ENCODE assay signal across 14 cellular contexts in the genomic region with DNA sequence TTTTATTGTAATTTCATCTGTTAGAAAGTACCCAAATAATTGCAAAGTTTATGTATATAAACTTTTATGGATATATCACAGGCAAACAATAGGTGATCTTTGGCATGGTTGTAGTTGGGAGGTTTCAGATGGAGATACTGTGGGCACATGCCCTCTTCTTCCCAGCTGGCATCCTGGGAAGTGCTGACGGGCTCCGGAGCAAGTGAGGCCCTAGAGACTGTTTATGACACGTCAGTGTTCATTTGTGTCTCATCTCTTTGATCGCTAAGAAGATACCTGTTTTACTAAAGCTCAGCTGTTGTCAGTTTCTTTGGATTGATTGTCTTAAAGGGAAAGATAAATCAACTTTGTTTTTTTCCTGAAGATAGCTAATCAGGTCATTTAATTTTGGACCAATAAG.
DNase-seq lines count a peak whose midpoint lies in the region; ATAC-seq and TF ChIP-seq lines count a peak whose summit lies in the region.
"Had no signal": no experiment of that assay in that cellular context is flagged by ENCODE, and none has a peak within 500 bp of the region (broad histone marks: within the 10 kb centered on the region; RNA-seq: fewer than 3 reads in every experiment).

No MANE protein-coding gene starts in this region.

- H3K9me3 ChIP-seq in left ventricle myocardium inferior (replicated peaks) (no peaks in the 10 kb centered on the region), OCI-LY7 (ENCODE audit: low read length) (no peaks in the 10 kb centered on the region), neutrophil (no peaks in the 10 kb centered on the region), Karpas-422 (ENCODE audit: low read length) (no peaks in the 10 kb centered on the region)
- H3K9me3 ChIP-seq: BLaER1 had no signal

- H3K4me2 ChIP-seq in OCI-LY7 (ENCODE audit: low read length): peak overlapping the region; percentile 58
- H3K4me2 ChIP-seq in Karpas-422 (ENCODE audit: low read depth, low read length, poor library complexity, severe bottlenecking): no peak overlapping the region
- H3K4me2 ChIP-seq: BLaER1 had no signal

- peak overlapping the region; percentile 38; the same call in 1 of the 2 replicates for H2AFZ ChIP-seq in OCI-LY7 (ENCODE audit: low read length)
- no peak overlapping the region for H2AFZ ChIP-seq in Karpas-422 (ENCODE audit: low read length)

- H3K79me2 ChIP-seq in OCI-LY7 (ENCODE audit: insufficient read depth, low read depth, low read length) (no peaks in the 10 kb centered on the region), Karpas-422 (ENCODE audit: low read length) (peaks cover 5% of the 10 kb centered on the region; the same call in 1 of the 2 replicates)

- intact Hi-C loops in left ventricle myocardium inferior (cut with micrococcal nuclease) (no loop called here), Right ventricle myocardium inferior (cut with DNase I) (no loop called here), OCI-LY7 (cut with micrococcal nuclease; ENCODE audit: unreplicated experiment) (no loop called here)
- intact Hi-C loops in dendritic cell treated with granulocyte-macrophage colony-stimulating factor and Interleukin-4, amounts not matched to agents 40 ng/mL and 50 ng/mL, for 4 days (cut with micrococcal nuclease): no loop called here

- H3K9ac ChIP-seq in Karpas-422 (ENCODE audit: low read length): no peak overlapping the region
- H3K9ac ChIP-seq: BLaER1 had no signal

- peaks cover 3% of the 10 kb centered on the region for H3K36me3 ChIP-seq in left ventricle myocardium inferior
- 0 out of 2 replicates have a peak, but pooled peaks cover 3% of the 10 kb centered on the region for H3K36me3 ChIP-seq in OCI-LY7 (ENCODE audit: insufficient read depth, low read length)
- no peaks in the 10 kb centered on the region for H3K36me3 ChIP-seq in neutrophil
- H3K36me3 ChIP-seq in Karpas-422 (ENCODE audit: insufficient read depth, low read length): no peaks in the 10 kb centered on the region
- H3K36me3 ChIP-seq: BLaER1 had no signal

- H4K20me1 ChIP-seq in OCI-LY7 (ENCODE audit: insufficient read depth, low read length) (no peaks in the 10 kb centered on the region), Karpas-422 (ENCODE audit: insufficient read depth, low read depth, low read length) (no peaks in the 10 kb centered on the region)
- H4K20me1 ChIP-seq: BLaER1 had no signal

- DNase-seq in left ventricle myocardium inferior: no peak
- DNase-seq in Right ventricle myocardium inferior (ENCODE audit: missing footprints): no peak
- no peak for DNase-seq in OCI-LY7 (ENCODE audit: low spot score)
- DNase-seq in Karpas-422: no peak
- DNase-seq in putamen (ENCODE audit: low spot score): no peak
- DNase-seq: 8988T; CD4-positive, alpha-beta memory T cell; GOT3; H9 had no signal

- no TSS peak for BruUV-seq in OCI-LY7 (replicated peaks; lab: Mats Ljungman, UMichigan)

- no peak for TF ChIP-seq CTCF in left ventricle myocardium inferior (IDR thresholded peaks at IDR 0.05; ENCODE audit: borderline replicate concordance)
- TF ChIP-seq CTCF in OCI-LY7 (conservative IDR thresholded peaks at IDR 0.05; ENCODE audit: low read length): no peak
- no peak for TF ChIP-seq CTCF in neutrophil (IDR thresholded peaks at IDR 0.05)

- H3K9me3 Mint-ChIP-seq in dendritic cell treated with granulocyte-macrophage colony-stimulating factor and Interleukin-4, amounts not matched to agents 40 ng/mL and 50 ng/mL, for 4 days: no peaks in the 10 kb centered on the region
- H3K9me3 Mint-ChIP-seq: CD4-positive, alpha-beta memory T cell; H9 had no signal

- POLR2A ChIA-PET in OCI-LY7 (lab: Charles Lee): interaction anchor here (0.8 to 4.7 kb wide), 4 partner anchors 9 to 100 kb away, joined by 3 to 19 read pairs (median 4); no protein-coding TSS in a partner anchor

- peak overlapping the region; percentile 81 for H3K27ac Mint-ChIP-seq in dendritic cell treated with granulocyte-macrophage colony-stimulating factor and Interleukin-4, amounts not matched to agents 40 ng/mL and 50 ng/mL, for 4 days
- H3K27ac Mint-ChIP-seq: CD4-positive, alpha-beta memory T cell; H9 had no signal

- H3K36me3 Mint-ChIP-seq in dendritic cell treated with granulocyte-macrophage colony-stimulating factor and Interleukin-4, amounts not matched to agents 40 ng/mL and 50 ng/mL, for 4 days (ENCODE audit: low read depth): peaks cover 13% of the 10 kb centered on the region

- H3K4me3 ChIP-seq in left ventricle myocardium inferior (no peak overlapping the region), OCI-LY7 (ENCODE audit: low read depth, low read length, poor library complexity, severe bottlenecking) (no peak overlapping the region), neutrophil (ENCODE audit: low read depth in 1 of 2, low read length in 1 of 2) (no peak overlapping the region), Karpas-422 (ENCODE audit: low read length) (no peak overlapping the region)
- H3K4me3 ChIP-seq: BLaER1 had no signal

- peaks cover 52% of the 10 kb centered on the region for H3K4me1 Mint-ChIP-seq in dendritic cell treated with granulocyte-macrophage colony-stimulating factor and Interleukin-4, amounts not matched to agents 40 ng/mL and 50 ng/mL, for 4 days (ENCODE audit: low read depth)
- H3K4me1 Mint-ChIP-seq: H9 had no signal

- no peaks in the 10 kb centered on the region for H3K27me3 Mint-ChIP-seq in dendritic cell treated with granulocyte-macrophage colony-stimulating factor and Interleukin-4, amounts not matched to agents 40 ng/mL and 50 ng/mL, for 4 days
- H3K27me3 Mint-ChIP-seq: CD4-positive, alpha-beta memory T cell had no signal

- H3K4me1 ChIP-seq in left ventricle myocardium inferior (peaks cover 58% of the 10 kb centered on the region), OCI-LY7 (ENCODE audit: insufficient read depth, low read length, poor library complexity, severe bottlenecking) (peaks cover 69% of the 10 kb centered on the region), neutrophil (ENCODE audit: control insufficient read depth in 1 of 2, insufficient read depth in 1 of 2, low read depth in 1 of 2, low read length in 1 of 2) (peaks cover 84 to 88% of the 10 kb centered on the region in 2 experiments), Karpas-422 (ENCODE audit: low read length) (peaks cover 7% of the 10 kb centered on the region; the same call in 1 of the 2 replicates)

- H3K4me3 Mint-ChIP-seq in dendritic cell treated with granulocyte-macrophage colony-stimulating factor and Interleukin-4, amounts not matched to agents 40 ng/mL and 50 ng/mL, for 4 days: no peak overlapping the region
- H3K4me3 Mint-ChIP-seq: CD4-positive, alpha-beta memory T cell; H9 had no signal

- H3K27me3 ChIP-seq in left ventricle myocardium inferior (ENCODE audit: low read depth) (no peaks in the 10 kb centered on the region), neutrophil (no peaks in the 10 kb centered on the region), Karpas-422 (ENCODE audit: low read length) (no peaks in the 10 kb centered on the region)
- H3K27me3 ChIP-seq: BLaER1 had no signal

- ATAC-seq in Right ventricle myocardium inferior (no peak), GM19463 (IDR thresholded peaks at IDR 0.05; ENCODE audit: unreplicated experiment) (no peak)
- ATAC-seq: HepG2 had no signal

- H3K9me2 ChIP-seq in OCI-LY7 (ENCODE audit: insufficient read depth, low read length): no peaks in the 10 kb centered on the region
- no peaks in the 10 kb centered on the region for H3K9me2 ChIP-seq in Karpas-422 (replicated peaks; ENCODE audit: insufficient read depth, low read length)

- CTCF ChIA-PET in OCI-LY7 (lab: Charles Lee; ENCODE audit: unreplicated experiment): no interaction called here

- H3K27ac ChIP-seq in left ventricle myocardium inferior (replicated peaks) (peak overlapping the region; percentile 66), OCI-LY7 (ENCODE audit: low read depth, low read length, poor library complexity, severe bottlenecking) (peak overlapping the region; percentile 63), neutrophil (peak overlapping the region; percentile 81), Karpas-422 (ENCODE audit: low read length) (no peak overlapping the region)
- H3K27ac ChIP-seq: BLaER1 had no signal
